In genomic region chr2:26299488-26300092, GRCh38 we compare ENCODE assay signal across 8 cellular contexts. TPM values are rescaled to one million over a fixed set of nuclear protein-coding genes. Genes with fewer than 3 reads are reported as not detected.
DNase-seq lines count a peak whose midpoint lies in the region; ATAC-seq, FAIRE-seq and TF ChIP-seq lines count a peak whose summit lies in the region.

No MANE protein-coding gene starts in this region.

- H3K4me1 Mint-ChIP-seq in natural killer cell treated with Interleukin-12 subunit alpha and Interleukin-12 subunit beta and Interleukin-15 and Interleukin-18, amount 100 ng/mL, for 72 hours (ENCODE audit: low read depth in 2 of 2): no peaks in the 10 kb centered on the region

- H3K36me3 ChIP-seq in fibroblast of lung (ENCODE audit: control insufficient read depth, insufficient read depth, low read length): no peaks in the 10 kb centered on the region

- peak overlapping the region; percentile 90 for H2AFZ ChIP-seq in fibroblast of lung (ENCODE audit: low read length)

- no peaks in the 10 kb centered on the region for H3K79me2 ChIP-seq in fibroblast of lung (ENCODE audit: control insufficient read depth, insufficient read depth, low read length)

- no peaks in the 10 kb centered on the region for H3K9me3 Mint-ChIP-seq in natural killer cell treated with Interleukin-12 subunit alpha and Interleukin-12 subunit beta and Interleukin-15 and Interleukin-18, amount 100 ng/mL, for 72 hours

- ATAC-seq in natural killer cell treated with Interleukin-12 subunit alpha and Interleukin-12 subunit beta and Interleukin-15 and Interleukin-18, amount 100 ng/mL, for 72 hours: peak; percentile 41 to 72
- ATAC-seq in HG03432 (IDR thresholded peaks at IDR 0.05; ENCODE audit: unreplicated experiment): no peak

- TF ChIP-seq POLR2A in GM12891 (IDR thresholded peaks at IDR 0.05; ENCODE audit: low read depth, low read length): no peak

- no peaks in the 10 kb centered on the region for H3K9me3 ChIP-seq in fibroblast of lung (ENCODE audit: control insufficient read depth, insufficient read depth, low read depth, low read length)

- TF ChIP-seq CTCF in AG04449 (IDR thresholded peaks at IDR 0.05; ENCODE audit: insufficient read depth, low read length, missing control alignments) (no peak), fibroblast of lung (conservative IDR thresholded peaks at IDR 0.05 in 1 of 2, IDR thresholded peaks at IDR 0.05 in 1 of 2; ENCODE audit: low read depth in 1 of 2, low read length in 2 of 2) (no peak)

- DNase-seq in AG04449 (ENCODE audit: low read depth, low spot score): no peak
- DNase-seq in GM12891 (ENCODE audit: insufficient read length, low spot score): no peak
- DNase-seq in SW480 (ENCODE audit: low spot score): peak; percentile 44
- DNase-seq in fibroblast of lung (ENCODE audit: low read depth in 2 of 2): peak; percentile 67 to 83
- DNase-seq in natural killer cell treated with Interleukin-12 subunit alpha and Interleukin-12 subunit beta and Interleukin-15 and Interleukin-18, amount 100 ng/mL, for 72 hours (ENCODE audit: low spot score): no peak
- no peak for DNase-seq in NCI-H1417 treated with DMSO at 0.1 percent for 48 hours (lab: John Stamatoyannopoulos, UW)
- DNase-seq in NCI-H82 (lab: John Stamatoyannopoulos, UW): no peak

- FAIRE-seq in GM12891 (lab: Jason Lieb, UNC): peak; percentile 71

- H3K27ac Mint-ChIP-seq in natural killer cell treated with Interleukin-12 subunit alpha and Interleukin-12 subunit beta and Interleukin-15 and Interleukin-18, amount 100 ng/mL, for 72 hours: no peak overlapping the region

- no peak overlapping the region for H3K4me3 Mint-ChIP-seq in natural killer cell treated with Interleukin-12 subunit alpha and Interleukin-12 subunit beta and Interleukin-15 and Interleukin-18, amount 100 ng/mL, for 72 hours

- no peaks in the 10 kb centered on the region for H3K27me3 ChIP-seq in fibroblast of lung (ENCODE audit: control insufficient read depth, insufficient read depth, low read length)

- no peaks in the 10 kb centered on the region for H3K36me3 Mint-ChIP-seq in natural killer cell treated with Interleukin-12 subunit alpha and Interleukin-12 subunit beta and Interleukin-15 and Interleukin-18, amount 100 ng/mL, for 72 hours

- peak overlapping the region; percentile 67 for H3K27ac ChIP-seq in fibroblast of lung (ENCODE audit: insufficient read depth, low read length)

- H4K20me1 ChIP-seq in fibroblast of lung (ENCODE audit: control insufficient read depth, extremely low read depth, insufficient read depth, low read length): no peaks in the 10 kb centered on the region

- H3K4me3 ChIP-seq in AG04449 (ENCODE audit: low read depth, low read length): peak overlapping the region; percentile 57
- H3K4me3 ChIP-seq in fibroblast of lung (replicated peaks in 1 of 4; ENCODE audit: control extremely low read depth in 1 of 4, insufficient read depth in 1 of 4, low read depth in 3 of 4, low read length in 4 of 4): peak overlapping the region; percentile 39 to 67 (median 54)

- peak overlapping the region; percentile 48 for H3K9ac ChIP-seq in fibroblast of lung (ENCODE audit: insufficient read depth, low read length)

- peaks cover 5% of the 10 kb centered on the region for H3K4me1 ChIP-seq in fibroblast of lung (ENCODE audit: control insufficient read depth, extremely low read depth, insufficient read depth, low read length)

- H3K27me3 Mint-ChIP-seq in natural killer cell treated with Interleukin-12 subunit alpha and Interleukin-12 subunit beta and Interleukin-15 and Interleukin-18, amount 100 ng/mL, for 72 hours: peaks cover 0 to 3% of the 10 kb centered on the region in 2 donors

- POLR2A ChIA-PET in AG04449 (lab: Yijun Ruan, JAX): interaction anchor here (1.0 kb wide), 1 partner anchor 54 kb away, joined by 3 read pairs; no protein-coding TSS in a partner anchor

- H3K4me2 ChIP-seq in fibroblast of lung (ENCODE audit: extremely low read depth, insufficient read depth, low read length): peak overlapping the region; percentile 94

- CTCF ChIA-PET in AG04449 (lab: Yijun Ruan, JAX): interaction anchor here (0.8 to 1.3 kb wide), 5 partner anchors 10 to 278 kb away, joined by 3 to 4 read pairs (median 3); no protein-coding TSS in a partner anchor

TF ChIP-seq in GM12891, 5 proteins besides CTCF, POLR2A, EP300 and RAD21:
- TF ChIP-seq TAF1 (IDR thresholded peaks at IDR 0.05; ENCODE audit: low read depth, low read length) (no peak), PAX5 (IDR thresholded peaks at IDR 0.05; ENCODE audit: insufficient read depth, low read length, severe bottlenecking) (no peak), POU2F2 (IDR thresholded peaks at IDR 0.05; ENCODE audit: low read depth, low read length) (no peak), SPI1 (IDR thresholded peaks at IDR 0.05; ENCODE audit: low read depth, low read length) (no peak), POLR2AphosphoS5 (IDR thresholded peaks at IDR 0.05; ENCODE audit: low read depth, low read length) (no peak)

RNA-seq across cellular contexts. Expression of gene SELENOI, which starts 46.4 kb away (rescaled TPM):
- 5.4 TPM for polyA plus RNA-seq in GM12891 (2012; ENCODE audit: low read depth, missing spikeins)
- 13.1 and 18.8 TPM in 2 replicates for total RNA-seq in fibroblast of lung
- polyA plus RNA-seq in fibroblast of lung: 10.1 and 11.9 TPM in 2 replicates
- polyA plus RNA-seq in fibroblast of lung (2012): 7.4 and 8.7 TPM in 2 replicates
- polyA minus RNA-seq in fibroblast of lung (ENCODE audit: low replicate concordance): 18.8 and 19.8 TPM in 2 replicates
- 10 to 100 TPM; 38.5 to 64.0 TPM for total RNA-seq in natural killer cell treated with Interleukin-12 subunit alpha and Interleukin-12 subunit beta and Interleukin-15 and Interleukin-18, amount 100 ng/mL, for 72 hours

RNA-seq across cellular contexts. Expression of gene ADGRF3, which starts 47.0 kb away (rescaled TPM):
- 1.1 TPM for polyA plus RNA-seq in GM12891 (2012; ENCODE audit: low read depth, missing spikeins)
- total RNA-seq in fibroblast of lung: under 0.01 TPM in 1 of 2 replicates, not detected in the other
- 0.06 and 0.24 TPM in 2 replicates for polyA plus RNA-seq in fibroblast of lung
- 0.05 and 0.07 TPM in 2 replicates for polyA plus RNA-seq in fibroblast of lung (2012)
- not detected in 2 replicates for polyA minus RNA-seq in fibroblast of lung (ENCODE audit: low replicate concordance)
- 1 to 10 TPM; 2.1 to 7.4 TPM for total RNA-seq in natural killer cell treated with Interleukin-12 subunit alpha and Interleukin-12 subunit beta and Interleukin-15 and Interleukin-18, amount 100 ng/mL, for 72 hours

RNA-seq across cellular contexts. Expression of gene HADHB, which starts 54.9 kb away (rescaled TPM):
- polyA plus RNA-seq in GM12891 (2012; ENCODE audit: low read depth, missing spikeins): 51.0 TPM
- total RNA-seq in fibroblast of lung: 129 and 130 TPM in 2 replicates
- polyA plus RNA-seq in fibroblast of lung: 137 and 151 TPM in 2 replicates
- 100 and 104 TPM in 2 replicates for polyA plus RNA-seq in fibroblast of lung (2012)
- polyA minus RNA-seq in fibroblast of lung (ENCODE audit: low replicate concordance): 41.0 and 44.3 TPM in 2 replicates
- total RNA-seq in natural killer cell treated with Interleukin-12 subunit alpha and Interleukin-12 subunit beta and Interleukin-15 and Interleukin-18, amount 100 ng/mL, for 72 hours: 10 to 100 TPM; 49.1 to 58.1 TPM

RNA-seq across cellular contexts. Expression of gene HADHA, which starts 55.2 kb away (rescaled TPM):
- 90.1 TPM for polyA plus RNA-seq in GM12891 (2012; ENCODE audit: low read depth, missing spikeins)
- total RNA-seq in fibroblast of lung: 144 and 162 TPM in 2 replicates
- 155 and 171 TPM in 2 replicates for polyA plus RNA-seq in fibroblast of lung
- polyA plus RNA-seq in fibroblast of lung (2012): 159 and 167 TPM in 2 replicates
- 181 and 203 TPM in 2 replicates for polyA minus RNA-seq in fibroblast of lung (ENCODE audit: low replicate concordance)
- total RNA-seq in natural killer cell treated with Interleukin-12 subunit alpha and Interleukin-12 subunit beta and Interleukin-15 and Interleukin-18, amount 100 ng/mL, for 72 hours: 100 to 1,000 TPM in 1 of 2 donors, 10 to 100 TPM in 1; 80.4 to 108 TPM

Comparison
In these comparisons a context has a peak if more than half of its experiments do, and no peak if none do; other contexts are left out.
1. DNase-seq: peak in SW480 (single experiment) and fibroblast of lung (2 of 2); none in AG04449 (single experiment), GM12891 (single experiment), natural killer cell treated with Interleukin-12 subunit alpha and Interleukin-12 subunit beta and Interleukin-15 and Interleukin-18, amount 100 ng/mL, for 72 hours (single experiment), NCI-H1417 treated with DMSO at 0.1 percent for 48 hours (single experiment) and NCI-H82 (single experiment).